In genomic region chr12:100919116-100919515, GRCh38 we compare ENCODE assay signal across 21 cellular contexts.
"Had no signal": no experiment of that assay in that cellular context is flagged by ENCODE, and none has a peak within 500 bp of the region (broad histone marks: within the 10 kb centered on the region; RNA-seq: fewer than 3 reads in every experiment).

No MANE protein-coding gene starts in this region.

- H3K36me3 Mint-ChIP-seq: activated naive CD4-positive, alpha-beta T cell treated with anti-CD3 and anti-CD28 coated beads, Interleukin-2, amount 50 U/mL, for 72 hours; naive thymus-derived CD4-positive, alpha-beta T cell; neural progenitor cell had no signal

- H3K9me3 Mint-ChIP-seq: activated naive CD4-positive, alpha-beta T cell treated with anti-CD3 and anti-CD28 coated beads, Interleukin-2, amount 50 U/mL, for 72 hours; central memory CD8-positive, alpha-beta T cell; neural progenitor cell; T-helper 2 cell treated with Interferon-gamma antibody and Interleukin-4, amounts not matched to agents 5 μg/mL and 100 μg/mL, for 36 hours had no signal

- H3K27me3 Mint-ChIP-seq: central memory CD8-positive, alpha-beta T cell; naive thymus-derived CD4-positive, alpha-beta T cell had no signal

- H3K9ac ChIP-seq: neural progenitor cell had no signal

- H3K27ac ChIP-seq: ascending aorta, brain microvascular endothelial cell, lower lobe of right lung, neural progenitor cell, sigmoid colon, upper lobe of right lung had no signal

- ATAC-seq: activated CD8-positive, alpha-beta T cell treated with anti-CD3 and anti-CD28 coated beads, Interleukin-2, amount 10 ng/mL, durations not matched to agents 7 days and 5 days; activated naive CD4-positive, alpha-beta T cell treated with anti-CD3 and anti-CD28 coated beads, Interleukin-2, amount 50 U/mL, for 72 hours; esophagus mucosa; left lobe of liver; lower lobe of right lung; naive thymus-derived CD4-positive, alpha-beta T cell; upper lobe of right lung had no signal

- DNase-seq: activated CD4-positive, alpha-beta T cell treated with anti-CD3 and anti-CD28 coated beads for 1 hour; activated CD4-positive, alpha-beta T cell treated with anti-CD3 and anti-CD28 coated beads, Interleukin-2, amount 50 U/mL, for 1 hour; activated CD8-positive, alpha-beta T cell treated with anti-CD3 and anti-CD28 coated beads, Interleukin-2, amount 10 ng/mL, durations not matched to agents 7 days and 5 days; brain microvascular endothelial cell; effector memory CD4-positive, alpha-beta T cell; kidney; lower lobe of right lung; naive thymus-derived CD4-positive, alpha-beta T cell; retina; sigmoid colon; stimulated activated CD4-positive, alpha-beta T cell treated with anti-CD3 and anti-CD28 coated beads, Interleukin-4, amount 100 ng/mL, for 1 hour; stimulated activated naive CD4-positive, alpha-beta T cell treated with Interleukin-2 at 50 U/mL for 16 hours; upper lobe of right lung had no signal

- H3K4me3 Mint-ChIP-seq: activated CD8-positive, alpha-beta T cell treated with anti-CD3 and anti-CD28 coated beads, Interleukin-2, amount 10 ng/mL, durations not matched to agents 7 days and 5 days; central memory CD8-positive, alpha-beta T cell; naive thymus-derived CD4-positive, alpha-beta T cell; neural progenitor cell; T-helper 2 cell treated with Interferon-gamma antibody and Interleukin-4, amounts not matched to agents 5 μg/mL and 100 μg/mL, for 36 hours had no signal

- H3K36me3 ChIP-seq: ascending aorta, brain microvascular endothelial cell, lower lobe of right lung, neural progenitor cell, sigmoid colon, upper lobe of right lung had no signal

- H3K4me2 ChIP-seq: neural progenitor cell had no signal

- H3K27ac Mint-ChIP-seq: activated CD8-positive, alpha-beta T cell treated with anti-CD3 and anti-CD28 coated beads, Interleukin-2, amount 10 ng/mL, durations not matched to agents 7 days and 5 days; activated naive CD4-positive, alpha-beta T cell treated with anti-CD3 and anti-CD28 coated beads, Interleukin-2, amount 50 U/mL, for 72 hours; naive thymus-derived CD4-positive, alpha-beta T cell; neural progenitor cell; T-helper 2 cell treated with Interferon-gamma antibody and Interleukin-4, amounts not matched to agents 5 μg/mL and 100 μg/mL, for 36 hours had no signal

- H3K4me1 Mint-ChIP-seq: central memory CD8-positive, alpha-beta T cell; naive thymus-derived CD4-positive, alpha-beta T cell; neural progenitor cell had no signal

- H3K4me1 ChIP-seq: ascending aorta, lower lobe of right lung, neural progenitor cell, sigmoid colon, upper lobe of right lung had no signal

- H3K4me3 ChIP-seq: ascending aorta, lower lobe of right lung, neural progenitor cell, sigmoid colon, upper lobe of right lung had no signal

- H3K9me3 ChIP-seq: ascending aorta, lower lobe of right lung, sigmoid colon, upper lobe of right lung had no signal

- H2AFZ ChIP-seq: neural progenitor cell had no signal

- FAIRE-seq: colon had no signal

- H3K27me3 ChIP-seq: ascending aorta, brain microvascular endothelial cell, neural progenitor cell, sigmoid colon, upper lobe of right lung had no signal
